1 cellular context compared by ENCODE assay signal in genomic region chr19:42081584-42082258, GRCh38.
TF ChIP-seq lines count a peak whose summit lies in the region.

No MANE protein-coding gene starts in this region.

TF ChIP-seq in HepG2, 621 proteins besides CTCF, POLR2A, EP300 and RAD21 (continues in another document):
- 0 out of 2 replicates have a peak, but pooled peaks have one; percentile 28 for TF ChIP-seq ZFX (CRISPR knock-in tag; IDR thresholded peaks at IDR 0.05; ENCODE audit: low read depth)
- no peak for TF ChIP-seq EEA1 (CRISPR knock-in tag; IDR thresholded peaks at IDR 0.05; ENCODE audit: borderline replicate concordance)
- no peak for TF ChIP-seq ZNF496 (CRISPR knock-in tag; IDR thresholded peaks at IDR 0.05; ENCODE audit: insufficient replicate concordance)
- no peak for TF ChIP-seq HMG20B (CRISPR knock-in tag; conservative IDR thresholded peaks at IDR 0.05)
- TF ChIP-seq TCF7L2 (IDR thresholded peaks at IDR 0.05; ENCODE audit: low read depth, low read length), result no peak
- TF ChIP-seq HNF4A (CRISPR knock-in tag; IDR thresholded peaks at IDR 0.05), result peak; percentile 16; the same call in 1 of the 2 replicates
- TF ChIP-seq NR2F6 (IDR thresholded peaks at IDR 0.05), result no peak
- no peak for TF ChIP-seq NR2F6 (CRISPR knock-in tag; IDR thresholded peaks at IDR 0.05)
- TF ChIP-seq NFRKB (IDR thresholded peaks at IDR 0.05), result no peak
- TF ChIP-seq SIX1 (CRISPR knock-in tag; IDR thresholded peaks at IDR 0.05; ENCODE audit: borderline replicate concordance), result no peak
- TF ChIP-seq PPARG (CRISPR knock-in tag; conservative IDR thresholded peaks at IDR 0.05), result no peak
- 0 out of 2 replicates have a peak, but pooled peaks have one; percentile 34 for TF ChIP-seq ATF2 (CRISPR knock-in tag; IDR thresholded peaks at IDR 0.05)
- TF ChIP-seq ZFP91 (CRISPR knock-in tag; IDR thresholded peaks at IDR 0.05; ENCODE audit: borderline replicate concordance), result 0 out of 2 replicates have a peak, but pooled peaks have one; percentile 9
- TF ChIP-seq GFI1 (CRISPR knock-in tag; IDR thresholded peaks at IDR 0.05; ENCODE audit: borderline replicate concordance), result peak; percentile 77; the same call in 1 of the 2 replicates
- no peak for TF ChIP-seq TRIM22 (IDR thresholded peaks at IDR 0.05)
- no peak for TF ChIP-seq ZNF674 (CRISPR knock-in tag; IDR thresholded peaks at IDR 0.05; ENCODE audit: low read depth)
- TF ChIP-seq POLR2AphosphoS5 (IDR thresholded peaks at IDR 0.05; ENCODE audit: low read depth, low read length), result no peak; the same call in 1 of the 2 replicates
- no peak for TF ChIP-seq ZNF512 (CRISPR knock-in tag; IDR thresholded peaks at IDR 0.05)
- no peak for TF ChIP-seq ZNF576 (CRISPR knock-in tag; IDR thresholded peaks at IDR 0.05)
- TF ChIP-seq, protein P1, sequence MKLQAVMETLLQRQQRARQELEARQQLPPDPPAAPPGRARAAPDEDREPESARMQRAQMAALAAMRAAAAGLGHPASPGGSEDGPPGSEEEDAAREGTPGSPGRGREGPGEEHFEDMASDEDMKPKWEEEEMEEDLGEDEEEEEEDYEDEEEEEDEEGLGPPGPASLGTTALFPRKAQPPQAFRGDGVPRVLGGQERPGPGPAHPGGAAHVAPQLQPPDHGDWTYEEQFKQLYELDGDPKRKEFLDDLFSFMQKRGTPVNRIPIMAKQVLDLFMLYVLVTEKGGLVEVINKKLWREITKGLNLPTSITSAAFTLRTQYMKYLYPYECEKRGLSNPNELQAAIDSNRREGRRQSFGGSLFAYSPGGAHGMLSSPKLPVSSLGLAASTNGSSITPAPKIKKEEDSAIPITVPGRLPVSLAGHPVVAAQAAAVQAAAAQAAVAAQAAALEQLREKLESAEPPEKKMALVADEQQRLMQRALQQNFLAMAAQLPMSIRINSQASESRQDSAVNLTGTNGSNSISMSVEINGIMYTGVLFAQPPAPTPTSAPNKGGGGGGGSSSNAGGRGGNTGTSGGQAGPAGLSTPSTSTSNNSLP (IDR thresholded peaks at IDR 0.05; ENCODE audit: low read depth, low read length), result peak; percentile 18; the same call in 1 of the 2 replicates
- TF ChIP-seq MTF1 (CRISPR knock-in tag; IDR thresholded peaks at IDR 0.05), result no peak
- TF ChIP-seq ZNF263 (CRISPR knock-in tag; IDR thresholded peaks at IDR 0.05), result no peak
- TF ChIP-seq MAFG (CRISPR knock-in tag; IDR thresholded peaks at IDR 0.05), result no peak
- peak; percentile 36; the same call in 1 of the 2 replicates for TF ChIP-seq PHF21A (CRISPR knock-in tag; IDR thresholded peaks at IDR 0.05)
- no peak for TF ChIP-seq ZNF484 (CRISPR knock-in tag; IDR thresholded peaks at IDR 0.05; ENCODE audit: borderline replicate concordance, low read depth)
- TF ChIP-seq JUND (CRISPR knock-in tag; IDR thresholded peaks at IDR 0.05), result no peak
- TF ChIP-seq, protein P2, sequence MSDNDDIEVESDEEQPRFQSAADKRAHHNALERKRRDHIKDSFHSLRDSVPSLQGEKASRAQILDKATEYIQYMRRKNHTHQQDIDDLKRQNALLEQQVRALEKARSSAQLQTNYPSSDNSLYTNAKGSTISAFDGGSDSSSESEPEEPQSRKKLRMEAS (IDR thresholded peaks at IDR 0.05), result no peak
- peak; percentile 70; the same call in 1 of the 2 replicates for TF ChIP-seq ZC3H13 (CRISPR knock-in tag; IDR thresholded peaks at IDR 0.05)
- TF ChIP-seq, protein P3, sequence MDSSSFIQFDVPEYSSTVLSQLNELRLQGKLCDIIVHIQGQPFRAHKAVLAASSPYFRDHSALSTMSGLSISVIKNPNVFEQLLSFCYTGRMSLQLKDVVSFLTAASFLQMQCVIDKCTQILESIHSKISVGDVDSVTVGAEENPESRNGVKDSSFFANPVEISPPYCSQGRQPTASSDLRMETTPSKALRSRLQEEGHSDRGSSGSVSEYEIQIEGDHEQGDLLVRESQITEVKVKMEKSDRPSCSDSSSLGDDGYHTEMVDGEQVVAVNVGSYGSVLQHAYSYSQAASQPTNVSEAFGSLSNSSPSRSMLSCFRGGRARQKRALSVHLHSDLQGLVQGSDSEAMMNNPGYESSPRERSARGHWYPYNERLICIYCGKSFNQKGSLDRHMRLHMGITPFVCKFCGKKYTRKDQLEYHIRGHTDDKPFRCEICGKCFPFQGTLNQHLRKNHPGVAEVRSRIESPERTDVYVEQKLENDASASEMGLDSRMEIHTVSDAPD (CRISPR knock-in tag; IDR thresholded peaks at IDR 0.05), result no peak
- no peak for TF ChIP-seq SMARCC2 (IDR thresholded peaks at IDR 0.05)
- peak; percentile 41; the same call in 1 of the 2 replicates for TF ChIP-seq SMC3 (IDR thresholded peaks at IDR 0.05; ENCODE audit: low read length)
- no peak for TF ChIP-seq ZNF432 (CRISPR knock-in tag; IDR thresholded peaks at IDR 0.05; ENCODE audit: borderline replicate concordance)
- TF ChIP-seq NCOA1 (CRISPR knock-in tag; IDR thresholded peaks at IDR 0.05), result no peak
- TF ChIP-seq, protein P4, sequence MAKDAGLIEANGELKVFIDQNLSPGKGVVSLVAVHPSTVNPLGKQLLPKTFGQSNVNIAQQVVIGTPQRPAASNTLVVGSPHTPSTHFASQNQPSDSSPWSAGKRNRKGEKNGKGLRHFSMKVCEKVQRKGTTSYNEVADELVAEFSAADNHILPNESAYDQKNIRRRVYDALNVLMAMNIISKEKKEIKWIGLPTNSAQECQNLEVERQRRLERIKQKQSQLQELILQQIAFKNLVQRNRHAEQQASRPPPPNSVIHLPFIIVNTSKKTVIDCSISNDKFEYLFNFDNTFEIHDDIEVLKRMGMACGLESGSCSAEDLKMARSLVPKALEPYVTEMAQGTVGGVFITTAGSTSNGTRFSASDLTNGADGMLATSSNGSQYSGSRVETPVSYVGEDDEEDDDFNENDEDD (CRISPR knock-in tag; IDR thresholded peaks at IDR 0.05; ENCODE audit: borderline replicate concordance), result no peak
- TF ChIP-seq, protein P5, sequence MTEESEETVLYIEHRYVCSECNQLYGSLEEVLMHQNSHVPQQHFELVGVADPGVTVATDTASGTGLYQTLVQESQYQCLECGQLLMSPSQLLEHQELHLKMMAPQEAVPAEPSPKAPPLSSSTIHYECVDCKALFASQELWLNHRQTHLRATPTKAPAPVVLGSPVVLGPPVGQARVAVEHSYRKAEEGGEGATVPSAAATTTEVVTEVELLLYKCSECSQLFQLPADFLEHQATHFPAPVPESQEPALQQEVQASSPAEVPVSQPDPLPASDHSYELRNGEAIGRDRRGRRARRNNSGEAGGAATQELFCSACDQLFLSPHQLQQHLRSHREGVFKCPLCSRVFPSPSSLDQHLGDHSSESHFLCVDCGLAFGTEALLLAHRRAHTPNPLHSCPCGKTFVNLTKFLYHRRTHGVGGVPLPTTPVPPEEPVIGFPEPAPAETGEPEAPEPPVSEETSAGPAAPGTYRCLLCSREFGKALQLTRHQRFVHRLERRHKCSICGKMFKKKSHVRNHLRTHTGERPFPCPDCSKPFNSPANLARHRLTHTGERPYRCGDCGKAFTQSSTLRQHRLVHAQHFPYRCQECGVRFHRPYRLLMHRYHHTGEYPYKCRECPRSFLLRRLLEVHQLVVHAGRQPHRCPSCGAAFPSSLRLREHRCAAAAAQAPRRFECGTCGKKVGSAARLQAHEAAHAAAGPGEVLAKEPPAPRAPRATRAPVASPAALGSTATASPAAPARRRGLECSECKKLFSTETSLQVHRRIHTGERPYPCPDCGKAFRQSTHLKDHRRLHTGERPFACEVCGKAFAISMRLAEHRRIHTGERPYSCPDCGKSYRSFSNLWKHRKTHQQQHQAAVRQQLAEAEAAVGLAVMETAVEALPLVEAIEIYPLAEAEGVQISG (CRISPR knock-in tag; IDR thresholded peaks at IDR 0.05), result peak; percentile 16; the same call in 1 of the 2 replicates
- no peak for TF ChIP-seq NFKB2 (CRISPR knock-in tag; IDR thresholded peaks at IDR 0.05; ENCODE audit: borderline replicate concordance)
- TF ChIP-seq ZNF3 (CRISPR knock-in tag; IDR thresholded peaks at IDR 0.05), result no peak
- 0 out of 2 replicates have a peak, but pooled peaks have one; percentile 9 for TF ChIP-seq FOSL2 (CRISPR knock-in tag; IDR thresholded peaks at IDR 0.05)
- no peak for TF ChIP-seq MIER2 (CRISPR knock-in tag; IDR thresholded peaks at IDR 0.05)
- TF ChIP-seq ZSCAN22 (CRISPR knock-in tag; IDR thresholded peaks at IDR 0.05), result no peak
- TF ChIP-seq ATRX (CRISPR knock-in tag; IDR thresholded peaks at IDR 0.05; ENCODE audit: borderline replicate concordance), result no peak
- TF ChIP-seq SSRP1 (CRISPR knock-in tag; IDR thresholded peaks at IDR 0.05), result no peak
- no peak for TF ChIP-seq IKZF4 (CRISPR knock-in tag; IDR thresholded peaks at IDR 0.05; ENCODE audit: borderline replicate concordance, low read depth, not compliant biosample characterization)
- TF ChIP-seq HMGXB4 (CRISPR knock-in tag; IDR thresholded peaks at IDR 0.05; ENCODE audit: borderline replicate concordance in 1 of 2, low read depth in 1 of 2), result 0 out of 4 replicates have a peak, but pooled peaks of 1 of the 2 experiments have one; percentile 29
- TF ChIP-seq ZNF430 (CRISPR knock-in tag; IDR thresholded peaks at IDR 0.05), result no peak
- no peak for TF ChIP-seq ZNF746 (CRISPR knock-in tag; IDR thresholded peaks at IDR 0.05)
- TF ChIP-seq ZNF44 (CRISPR knock-in tag; IDR thresholded peaks at IDR 0.05), result no peak
- no peak for TF ChIP-seq XRCC5 (optimal IDR thresholded peaks at IDR 0.05; ENCODE audit: low read length)
- TF ChIP-seq STAG1 (CRISPR knock-in tag; IDR thresholded peaks at IDR 0.05), result peak; percentile 49
- no peak for TF ChIP-seq DMTF1 (CRISPR knock-in tag; IDR thresholded peaks at IDR 0.05)
